In the genomic region with DNA sequence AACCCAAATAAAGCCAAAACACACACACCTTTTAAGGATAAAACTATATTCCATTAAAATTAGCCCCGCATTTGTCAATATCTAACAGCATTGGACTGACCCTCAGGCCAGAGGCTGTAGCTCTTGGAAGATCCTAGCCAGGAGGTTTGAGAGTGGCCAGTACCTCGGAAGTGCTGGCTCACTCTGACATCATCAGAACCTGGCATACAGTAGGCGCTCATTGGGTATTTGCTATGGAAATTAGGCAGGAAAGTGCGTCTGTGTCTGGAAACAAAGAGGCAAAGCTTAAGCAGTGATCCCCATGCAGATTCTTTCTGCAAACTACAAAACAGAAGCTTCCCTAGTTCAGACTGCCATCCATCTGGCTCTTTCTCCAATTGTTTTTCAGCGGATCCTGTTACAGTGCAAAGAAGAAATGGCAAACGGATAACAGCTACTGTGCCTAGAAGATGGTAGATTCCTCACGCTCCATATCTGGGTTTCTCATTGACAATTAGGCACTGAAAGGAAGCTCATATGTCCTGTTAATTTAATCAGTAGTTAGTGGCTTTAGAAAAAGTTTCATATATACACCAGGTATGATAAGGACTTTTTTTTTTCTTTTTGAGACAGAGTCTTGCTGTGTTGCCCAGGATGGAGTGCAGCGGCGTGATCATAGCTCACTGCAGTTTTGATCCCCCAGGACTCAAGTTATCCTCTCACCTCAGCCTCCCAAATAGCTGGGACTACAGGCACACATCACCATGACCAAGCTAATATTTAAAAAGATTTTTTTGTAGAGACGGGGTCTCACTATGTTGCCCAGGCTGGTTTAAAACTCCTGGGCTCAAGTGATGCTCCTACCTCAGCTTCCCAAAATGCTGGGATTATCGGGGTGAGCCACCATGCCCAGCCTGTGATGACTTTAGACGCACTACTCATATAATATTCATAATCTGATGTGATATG, we compare ENCODE assay signal across 1 cellular context.
A peak's percentile ranks its signal among the peaks of the same experiment; 100 is the strongest.
TF ChIP-seq lines count a peak whose summit lies in the region.

No MANE protein-coding gene starts in this region.

TF ChIP-seq in K562, 482 proteins besides CTCF, POLR2A, EP300 and RAD21 (continued from another document and continues in another):
- TF ChIP-seq, protein P1, sequence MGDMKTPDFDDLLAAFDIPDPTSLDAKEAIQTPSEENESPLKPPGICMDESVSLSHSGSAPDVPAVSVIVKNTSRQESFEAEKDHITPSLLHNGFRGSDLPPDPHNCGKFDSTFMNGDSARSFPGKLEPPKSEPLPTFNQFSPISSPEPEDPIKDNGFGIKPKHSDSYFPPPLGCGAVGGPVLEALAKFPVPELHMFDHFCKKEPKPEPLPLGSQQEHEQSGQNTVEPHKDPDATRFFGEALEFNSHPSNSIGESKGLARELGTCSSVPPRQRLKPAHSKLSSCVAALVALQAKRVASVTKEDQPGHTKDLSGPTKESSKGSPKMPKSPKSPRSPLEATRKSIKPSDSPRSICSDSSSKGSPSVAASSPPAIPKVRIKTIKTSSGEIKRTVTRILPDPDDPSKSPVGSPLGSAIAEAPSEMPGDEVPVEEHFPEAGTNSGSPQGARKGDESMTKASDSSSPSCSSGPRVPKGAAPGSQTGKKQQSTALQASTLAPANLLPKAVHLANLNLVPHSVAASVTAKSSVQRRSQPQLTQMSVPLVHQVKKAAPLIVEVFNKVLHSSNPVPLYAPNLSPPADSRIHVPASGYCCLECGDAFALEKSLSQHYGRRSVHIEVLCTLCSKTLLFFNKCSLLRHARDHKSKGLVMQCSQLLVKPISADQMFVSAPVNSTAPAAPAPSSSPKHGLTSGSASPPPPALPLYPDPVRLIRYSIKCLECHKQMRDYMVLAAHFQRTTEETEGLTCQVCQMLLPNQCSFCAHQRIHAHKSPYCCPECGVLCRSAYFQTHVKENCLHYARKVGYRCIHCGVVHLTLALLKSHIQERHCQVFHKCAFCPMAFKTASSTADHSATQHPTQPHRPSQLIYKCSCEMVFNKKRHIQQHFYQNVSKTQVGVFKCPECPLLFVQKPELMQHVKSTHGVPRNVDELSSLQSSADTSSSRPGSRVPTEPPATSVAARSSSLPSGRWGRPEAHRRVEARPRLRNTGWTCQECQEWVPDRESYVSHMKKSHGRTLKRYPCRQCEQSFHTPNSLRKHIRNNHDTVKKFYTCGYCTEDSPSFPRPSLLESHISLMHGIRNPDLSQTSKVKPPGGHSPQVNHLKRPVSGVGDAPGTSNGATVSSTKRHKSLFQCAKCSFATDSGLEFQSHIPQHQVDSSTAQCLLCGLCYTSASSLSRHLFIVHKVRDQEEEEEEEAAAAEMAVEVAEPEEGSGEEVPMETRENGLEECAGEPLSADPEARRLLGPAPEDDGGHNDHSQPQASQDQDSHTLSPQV (IDR thresholded peaks at IDR 0.05) = peak; percentile 73
- TF ChIP-seq ZNF75A (CRISPR knock-in tag; IDR thresholded peaks at IDR 0.05) = no peak
- TF ChIP-seq ZKSCAN8 (CRISPR knock-in tag; IDR thresholded peaks at IDR 0.05) = peak; percentile 100
- no peak for TF ChIP-seq KAT2B (IDR thresholded peaks at IDR 0.05; ENCODE audit: low read depth, low read length)
- TF ChIP-seq PRPF4 (IDR thresholded peaks at IDR 0.05; ENCODE audit: insufficient read depth, low read depth, low read length, poor library complexity, severe bottlenecking) = no peak
- TF ChIP-seq, protein P2, sequence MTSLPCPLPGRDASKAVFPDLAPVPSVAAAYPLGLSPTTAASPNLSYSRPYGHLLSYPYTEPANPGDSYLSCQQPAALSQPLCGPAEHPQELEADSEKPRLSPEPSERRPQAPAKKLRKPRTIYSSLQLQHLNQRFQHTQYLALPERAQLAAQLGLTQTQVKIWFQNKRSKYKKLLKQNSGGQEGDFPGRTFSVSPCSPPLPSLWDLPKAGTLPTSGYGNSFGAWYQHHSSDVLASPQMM (CRISPR knock-in tag; IDR thresholded peaks at IDR 0.05) = no peak
- TF ChIP-seq HNRNPUL1 (IDR thresholded peaks at IDR 0.05; ENCODE audit: low read length) = no peak
- peak; percentile 74 for TF ChIP-seq CREM (IDR thresholded peaks at IDR 0.05; ENCODE audit: low read depth)
- no peak for TF ChIP-seq SOX6 (IDR thresholded peaks at IDR 0.05)
- TF ChIP-seq GTF2B (IDR thresholded peaks at IDR 0.05; ENCODE audit: extremely low read depth, insufficient read length) = no peak
- TF ChIP-seq ARID3B (CRISPR knock-in tag; IDR thresholded peaks at IDR 0.05; ENCODE audit: borderline replicate concordance) = no peak
- no peak for TF ChIP-seq OTX1 (CRISPR knock-in tag; IDR thresholded peaks at IDR 0.05)
- TF ChIP-seq E2F3 (CRISPR knock-in tag; IDR thresholded peaks at IDR 0.05) = no peak
- TF ChIP-seq SMARCA5 (IDR thresholded peaks at IDR 0.05) = no peak
- TF ChIP-seq ZNF655 (CRISPR knock-in tag; IDR thresholded peaks at IDR 0.05) = no peak
- TF ChIP-seq DACH1 (IDR thresholded peaks at IDR 0.05; ENCODE audit: partially characterized antibody) = no peak
- no peak for TF ChIP-seq ZNF175 (CRISPR knock-in tag; IDR thresholded peaks at IDR 0.05; ENCODE audit: low read depth)
- TF ChIP-seq NCOA4 (IDR thresholded peaks at IDR 0.05; ENCODE audit: partially characterized antibody) = no peak
- no peak for TF ChIP-seq FOXP1 (CRISPR knock-in tag; IDR thresholded peaks at IDR 0.05)
- peak; percentile 47 for TF ChIP-seq ZFP36 (IDR thresholded peaks at IDR 0.05; ENCODE audit: low read depth, low read length, partially characterized antibody)
- TF ChIP-seq HOXB6 (CRISPR knock-in tag; IDR thresholded peaks at IDR 0.05; ENCODE audit: borderline replicate concordance) = no peak
- TF ChIP-seq STAG1 (CRISPR knock-in tag; IDR thresholded peaks at IDR 0.05; ENCODE audit: borderline replicate concordance) = no peak
- no peak for TF ChIP-seq TBL1XR1 (IDR thresholded peaks at IDR 0.05; ENCODE audit: low read length in 2 of 2)
- TF ChIP-seq, protein P3, sequence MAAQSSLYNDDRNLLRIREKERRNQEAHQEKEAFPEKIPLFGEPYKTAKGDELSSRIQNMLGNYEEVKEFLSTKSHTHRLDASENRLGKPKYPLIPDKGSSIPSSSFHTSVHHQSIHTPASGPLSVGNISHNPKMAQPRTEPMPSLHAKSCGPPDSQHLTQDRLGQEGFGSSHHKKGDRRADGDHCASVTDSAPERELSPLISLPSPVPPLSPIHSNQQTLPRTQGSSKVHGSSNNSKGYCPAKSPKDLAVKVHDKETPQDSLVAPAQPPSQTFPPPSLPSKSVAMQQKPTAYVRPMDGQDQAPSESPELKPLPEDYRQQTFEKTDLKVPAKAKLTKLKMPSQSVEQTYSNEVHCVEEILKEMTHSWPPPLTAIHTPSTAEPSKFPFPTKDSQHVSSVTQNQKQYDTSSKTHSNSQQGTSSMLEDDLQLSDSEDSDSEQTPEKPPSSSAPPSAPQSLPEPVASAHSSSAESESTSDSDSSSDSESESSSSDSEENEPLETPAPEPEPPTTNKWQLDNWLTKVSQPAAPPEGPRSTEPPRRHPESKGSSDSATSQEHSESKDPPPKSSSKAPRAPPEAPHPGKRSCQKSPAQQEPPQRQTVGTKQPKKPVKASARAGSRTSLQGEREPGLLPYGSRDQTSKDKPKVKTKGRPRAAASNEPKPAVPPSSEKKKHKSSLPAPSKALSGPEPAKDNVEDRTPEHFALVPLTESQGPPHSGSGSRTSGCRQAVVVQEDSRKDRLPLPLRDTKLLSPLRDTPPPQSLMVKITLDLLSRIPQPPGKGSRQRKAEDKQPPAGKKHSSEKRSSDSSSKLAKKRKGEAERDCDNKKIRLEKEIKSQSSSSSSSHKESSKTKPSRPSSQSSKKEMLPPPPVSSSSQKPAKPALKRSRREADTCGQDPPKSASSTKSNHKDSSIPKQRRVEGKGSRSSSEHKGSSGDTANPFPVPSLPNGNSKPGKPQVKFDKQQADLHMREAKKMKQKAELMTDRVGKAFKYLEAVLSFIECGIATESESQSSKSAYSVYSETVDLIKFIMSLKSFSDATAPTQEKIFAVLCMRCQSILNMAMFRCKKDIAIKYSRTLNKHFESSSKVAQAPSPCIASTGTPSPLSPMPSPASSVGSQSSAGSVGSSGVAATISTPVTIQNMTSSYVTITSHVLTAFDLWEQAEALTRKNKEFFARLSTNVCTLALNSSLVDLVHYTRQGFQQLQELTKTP (IDR thresholded peaks at IDR 0.05; ENCODE audit: low read depth in 1 of 2, partially characterized antibody in 2 of 2) = peak in 1 of 2 experiments; percentile 16
- TF ChIP-seq ZNF165 (CRISPR knock-in tag; IDR thresholded peaks at IDR 0.05; ENCODE audit: borderline replicate concordance) = no peak
- no peak for TF ChIP-seq RBM25 (IDR thresholded peaks at IDR 0.05; ENCODE audit: low read depth, low read length, severe bottlenecking)
- TF ChIP-seq ZNF57 (CRISPR knock-in tag; IDR thresholded peaks at IDR 0.05) = no peak
- TF ChIP-seq DDX20 (tag; IDR thresholded peaks at IDR 0.05; ENCODE audit: low read depth) = no peak
- TF ChIP-seq CBX3 (IDR thresholded peaks at IDR 0.05; ENCODE audit: borderline replicate concordance in 1 of 2, low read length in 2 of 2) = no peak
- no peak for TF ChIP-seq CEBPG (CRISPR knock-in tag; IDR thresholded peaks at IDR 0.05)
- no peak for TF ChIP-seq CEBPG (tag; conservative IDR thresholded peaks at IDR 0.05 in 1 of 2, IDR thresholded peaks at IDR 0.05 in 1 of 2)
- TF ChIP-seq TAF7 (tag; IDR thresholded peaks at IDR 0.05) = no peak
- no peak for TF ChIP-seq GTF2E2 (tag; IDR thresholded peaks at IDR 0.05)
- no peak for TF ChIP-seq BCL6 (CRISPR knock-in tag; IDR thresholded peaks at IDR 0.05)
- TF ChIP-seq SAFB (IDR thresholded peaks at IDR 0.05; ENCODE audit: borderline replicate concordance, low read depth, low read length) = no peak
- no peak for TF ChIP-seq ASH1L (IDR thresholded peaks at IDR 0.05; ENCODE audit: borderline replicate concordance, low read depth, partially characterized antibody)
- TF ChIP-seq PHF20 (IDR thresholded peaks at IDR 0.05; ENCODE audit: partially characterized antibody) = no peak
- no peak for TF ChIP-seq FOXA1 (IDR thresholded peaks at IDR 0.05; ENCODE audit: borderline replicate concordance)
- no peak for TF ChIP-seq SIN3B (IDR thresholded peaks at IDR 0.05; ENCODE audit: low read depth)
- no peak for TF ChIP-seq TOE1 (IDR thresholded peaks at IDR 0.05; ENCODE audit: borderline replicate concordance)
- no peak for TF ChIP-seq TOE1 (CRISPR knock-in tag; IDR thresholded peaks at IDR 0.05; ENCODE audit: borderline replicate concordance, low read depth)
- TF ChIP-seq CREB1 (IDR thresholded peaks at IDR 0.05) = no peak
- TF ChIP-seq CREB1 (CRISPR knock-in tag; IDR thresholded peaks at IDR 0.05) = no peak
- peak; percentile 25; the same call in 1 of the 2 replicates for TF ChIP-seq EP400 (IDR thresholded peaks at IDR 0.05)
- no peak for TF ChIP-seq RBFOX2 (IDR thresholded peaks at IDR 0.05; ENCODE audit: low read depth, low read length)
- no peak for TF ChIP-seq FOS (IDR thresholded peaks at IDR 0.05; ENCODE audit: extremely low read depth, insufficient read length)
- TF ChIP-seq, protein P4, sequence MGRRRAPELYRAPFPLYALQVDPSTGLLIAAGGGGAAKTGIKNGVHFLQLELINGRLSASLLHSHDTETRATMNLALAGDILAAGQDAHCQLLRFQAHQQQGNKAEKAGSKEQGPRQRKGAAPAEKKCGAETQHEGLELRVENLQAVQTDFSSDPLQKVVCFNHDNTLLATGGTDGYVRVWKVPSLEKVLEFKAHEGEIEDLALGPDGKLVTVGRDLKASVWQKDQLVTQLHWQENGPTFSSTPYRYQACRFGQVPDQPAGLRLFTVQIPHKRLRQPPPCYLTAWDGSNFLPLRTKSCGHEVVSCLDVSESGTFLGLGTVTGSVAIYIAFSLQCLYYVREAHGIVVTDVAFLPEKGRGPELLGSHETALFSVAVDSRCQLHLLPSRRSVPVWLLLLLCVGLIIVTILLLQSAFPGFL (CRISPR knock-in tag; IDR thresholded peaks at IDR 0.05) = no peak
- no peak for TF ChIP-seq BACH1 (tag; IDR thresholded peaks at IDR 0.05)
- TF ChIP-seq TCF7 (IDR thresholded peaks at IDR 0.05; ENCODE audit: borderline replicate concordance) = no peak
- TF ChIP-seq, protein P5, sequence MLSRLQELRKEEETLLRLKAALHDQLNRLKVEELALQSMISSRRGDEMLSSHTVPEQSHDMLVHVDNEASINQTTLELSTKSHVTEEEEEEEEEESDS (CRISPR knock-in tag; IDR thresholded peaks at IDR 0.05) = no peak
- no peak for TF ChIP-seq TEAD4 (IDR thresholded peaks at IDR 0.05; ENCODE audit: low read length)
- TF ChIP-seq TEAD4 (CRISPR knock-in tag; IDR thresholded peaks at IDR 0.05; ENCODE audit: borderline replicate concordance) = no peak
- TF ChIP-seq, protein P6, sequence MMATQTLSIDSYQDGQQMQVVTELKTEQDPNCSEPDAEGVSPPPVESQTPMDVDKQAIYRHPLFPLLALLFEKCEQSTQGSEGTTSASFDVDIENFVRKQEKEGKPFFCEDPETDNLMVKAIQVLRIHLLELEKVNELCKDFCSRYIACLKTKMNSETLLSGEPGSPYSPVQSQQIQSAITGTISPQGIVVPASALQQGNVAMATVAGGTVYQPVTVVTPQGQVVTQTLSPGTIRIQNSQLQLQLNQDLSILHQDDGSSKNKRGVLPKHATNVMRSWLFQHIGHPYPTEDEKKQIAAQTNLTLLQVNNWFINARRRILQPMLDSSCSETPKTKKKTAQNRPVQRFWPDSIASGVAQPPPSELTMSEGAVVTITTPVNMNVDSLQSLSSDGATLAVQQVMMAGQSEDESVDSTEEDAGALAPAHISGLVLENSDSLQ (IDR thresholded peaks at IDR 0.05) = no peak
